19 cellular contexts compared by ENCODE assay signal in genomic region chr16:20801278-20801677, GRCh38.
"Had no signal": no experiment of that assay in that cellular context is flagged by ENCODE, and none has a peak within 500 bp of the region (broad histone marks: within the 10 kb centered on the region; RNA-seq: fewer than 3 reads in every experiment).

No MANE protein-coding gene starts in this region.

- DNase-seq: Karpas-422, KG1, MM.1S, NCI-H1092 treated with DMSO at 0.1 percent for 48 hours, NCI-H1436, NCI-H187, NCI-H2029, NCI-H2081 treated with DMSO at 0.1 percent for 48 hours, NCI-H2171 treated with DMSO at 0.1 percent for 48 hours, NCI-H345, NCI-H446 treated with DMSO at 0.1 percent for 48 hours, NCI-H510A treated with DMSO at 0.1 percent for 48 hours, NCI-H526, NCI-H748 treated with DMSO at 0.1 percent for 48 hours, Right ventricle myocardium superior, RPMI8226, SIG-M5 had no signal

- H3K4me3 ChIP-seq: SJSA1, SK-N-MC had no signal

- H3K4me1 ChIP-seq: SJSA1 had no signal

- H3K27me3 ChIP-seq: SJSA1 had no signal

- H3K9me3 ChIP-seq: SJSA1 had no signal
